In the genomic region with DNA sequence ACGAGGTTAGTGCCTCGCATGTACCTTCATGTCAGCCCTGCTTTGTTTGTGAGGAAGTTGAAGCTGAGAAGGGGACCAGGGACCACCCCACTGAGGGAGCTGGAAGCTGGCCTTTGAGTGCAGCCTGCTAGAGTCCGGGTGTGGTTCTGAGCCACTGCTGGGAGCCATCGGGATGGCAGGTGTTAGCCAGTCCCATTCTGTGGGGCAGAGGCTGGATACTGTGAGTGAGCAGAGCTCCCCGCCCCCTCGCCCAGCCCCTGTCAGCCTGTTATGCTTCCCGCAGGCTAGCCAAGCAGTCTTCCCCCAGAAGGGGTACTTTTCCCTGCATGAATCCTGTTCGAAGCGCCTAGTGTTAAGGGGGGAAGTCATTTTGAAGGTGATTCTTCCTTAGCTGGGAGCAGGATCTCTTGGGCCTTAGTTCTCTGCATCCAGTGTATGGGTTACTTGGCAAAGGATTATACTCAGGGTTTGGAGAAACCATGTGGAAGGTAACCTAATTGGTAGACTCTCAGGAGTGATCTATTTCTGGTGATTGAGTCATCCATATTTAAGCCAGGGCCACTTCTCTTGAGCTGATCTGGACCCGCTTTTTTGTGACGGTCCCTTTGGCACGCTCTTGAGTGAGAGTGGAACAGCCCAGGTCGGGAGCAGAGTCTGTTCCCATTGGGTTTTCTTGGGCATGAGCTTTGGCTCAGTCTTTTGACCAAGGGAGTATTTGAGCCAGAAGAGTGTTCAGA, we compare ENCODE assay signal across 11 cellular contexts. TPM values are rescaled to one million over a fixed set of nuclear protein-coding genes. Genes with fewer than 3 reads are reported as not detected.
A peak's percentile ranks its signal among the peaks of the same experiment; 100 is the strongest.
DNase-seq lines count a peak whose midpoint lies in the region; ATAC-seq, FAIRE-seq and TF ChIP-seq lines count a peak whose summit lies in the region.
"Had no signal": no experiment of that assay in that cellular context is flagged by ENCODE, and none has a peak within 500 bp of the region (broad histone marks: within the 10 kb centered on the region; RNA-seq: fewer than 3 reads in every experiment).

No MANE protein-coding gene starts in this region.

- H3K9ac ChIP-seq in mammary epithelial cell (ENCODE audit: insufficient read depth, low read length), result no peak overlapping the region
- peak overlapping the region in 2 of 3 donors; percentile 55 to 71 for H3K9ac ChIP-seq in skeletal muscle tissue (ENCODE audit: low read depth in 1 of 3, low read length in 3 of 3)

- CTCF ChIA-PET in mammary epithelial cell (lab: Charles Lee; ENCODE audit: low non-redundant PET), result no interaction called here

- 79% methylated on average over 13 of the region's 13 CpGs for WGBS in mammary epithelial cell (ENCODE audit: low coverage, missing lambda C conversion rate)
- 86 to 89% methylated on average over 13 of the region's 13 CpGs for WGBS in pancreas, 2 donors

- no TSS peak for BruUV-seq in mammary epithelial cell (replicated peaks; lab: Mats Ljungman, UMichigan)

- H3K36me3 ChIP-seq in mammary epithelial cell (ENCODE audit: insufficient read depth, low read length), result peaks cover 7% of the 10 kb centered on the region
- peaks cover 13 to 36% (median 16%) of the 10 kb centered on the region in 3 donors for H3K36me3 ChIP-seq in skeletal muscle tissue (ENCODE audit: control insufficient read depth in 3 of 3, insufficient read depth in 3 of 3, low read length in 3 of 3)
- H3K36me3 ChIP-seq in pancreas, result peaks cover 0 to 8% (median 0%) of the 10 kb centered on the region in 3 donors

- dilution Hi-C loops in mammary epithelial cell (cut with HindIII; ENCODE audit: low sequenced_read_pairs), result loop anchor here (25.0 kb wide), 1 partner anchor 653 kb away; no protein-coding TSS in a partner anchor

- no peak overlapping the region for H3K4me2 ChIP-seq in mammary epithelial cell (ENCODE audit: insufficient read depth, low read depth, low read length)

- intact Hi-C loops in mammary epithelial cell (cut with micrococcal nuclease) (no loop called here), pancreas (cut with DNase I) (no loop called here)

- H3K9me3 ChIP-seq in mammary epithelial cell (replicated peaks; ENCODE audit: insufficient read depth, low read length) (no peaks in the 10 kb centered on the region), skeletal muscle tissue (ENCODE audit: control insufficient read depth in 3 of 3, low read length in 3 of 3) (no peaks in the 10 kb centered on the region), pancreas (no peaks in the 10 kb centered on the region)

- no peak for ATAC-seq in GM21737 (IDR thresholded peaks at IDR 0.05; ENCODE audit: unreplicated experiment)
- no peak for ATAC-seq in GM18519 (IDR thresholded peaks at IDR 0.05; ENCODE audit: low FRiP score, unreplicated experiment)
- ATAC-seq in pancreas, result no peak

- no peaks in the 10 kb centered on the region for H4K20me1 ChIP-seq in mammary epithelial cell (ENCODE audit: insufficient read depth, low read length)

- peaks cover 60% of the 10 kb centered on the region for H3K79me2 ChIP-seq in mammary epithelial cell (ENCODE audit: insufficient read depth, low read length)

- no peak for FAIRE-seq in pancreas (lab: Jason Lieb, UNC)
- FAIRE-seq: D721Med, TTC549 had no signal

- in situ Hi-C loops in mammary epithelial cell (cut with MboI; ENCODE audit: low sequenced_read_pairs in 2 of 2), result loop anchor here in 1 of 2 donors (25.0 kb wide), 1 partner anchor 878 kb away; the partner anchor contains the start of gene VEZF1

- peak overlapping the region; percentile 82 for H3K27ac ChIP-seq in mammary epithelial cell (ENCODE audit: insufficient read depth, low read depth, low read length)
- H3K27ac ChIP-seq in layer of hippocampus (ENCODE audit: low read depth, low read length), result peak overlapping the region; percentile 44
- peak overlapping the region; percentile 93 for H3K27ac ChIP-seq in skeletal muscle tissue (ENCODE audit: low read depth, low read length)
- H3K27ac ChIP-seq in pancreas, result no peak overlapping the region

- H3K4me3 ChIP-seq in mammary epithelial cell (replicated peaks in 1 of 3; ENCODE audit: insufficient read depth in 1 of 3, low read depth in 2 of 3, low read length in 3 of 3), result no peak overlapping the region
- H3K4me3 ChIP-seq in skeletal muscle tissue (ENCODE audit: low read length in 3 of 3), result peak overlapping the region in 2 of 3 donors; percentile 41 to 52
- H3K4me3 ChIP-seq in pancreas, result no peak overlapping the region

- peak; percentile 28 for DNase-seq in NCI-H2227 treated with DMSO at 0.1 percent for 48 hours (lab: John Stamatoyannopoulos, UW)
- no peak for DNase-seq in mammary epithelial cell
- DNase-seq in medulla oblongata (ENCODE audit: extremely low spot score), result no peak
- no peak for DNase-seq in pancreas
- DNase-seq: NCI-H524 had no signal

- H3K27me3 ChIP-seq in mammary epithelial cell (ENCODE audit: insufficient read depth, low read length) (no peaks in the 10 kb centered on the region), layer of hippocampus (ENCODE audit: control insufficient read depth, insufficient read depth, low read length) (no peaks in the 10 kb centered on the region), skeletal muscle tissue (ENCODE audit: control insufficient read depth in 3 of 3, insufficient read depth in 3 of 3, low read length in 3 of 3) (no peaks in the 10 kb centered on the region), pancreas (no peaks in the 10 kb centered on the region)

- peaks cover 54% of the 10 kb centered on the region for H3K4me1 ChIP-seq in mammary epithelial cell (ENCODE audit: insufficient read depth, low read length)
- peaks cover 61 to 84% (median 74%) of the 10 kb centered on the region in 3 donors for H3K4me1 ChIP-seq in skeletal muscle tissue (ENCODE audit: control insufficient read depth in 3 of 3, insufficient read depth in 3 of 3, low read length in 3 of 3)
- H3K4me1 ChIP-seq in pancreas, result no peaks in the 10 kb centered on the region

- TF ChIP-seq CTCF in mammary epithelial cell (conservative IDR thresholded peaks at IDR 0.05 in 1 of 2, IDR thresholded peaks at IDR 0.05 in 1 of 2; ENCODE audit: extremely low read depth in 1 of 2, insufficient read depth in 1 of 2, low read depth in 1 of 2, low read length in 2 of 2) (no peak), pancreas (IDR thresholded peaks at IDR 0.05) (no peak)

- no peak overlapping the region for H2AFZ ChIP-seq in mammary epithelial cell (ENCODE audit: low read depth, low read length)

RNA-seq across cellular contexts. Expression of gene AKAP1, which starts 23.8 kb away (rescaled TPM):
- total RNA-seq in mammary epithelial cell, result 10 to 100 TPM; 31.3 to 33.7 TPM
- polyA plus RNA-seq in mammary epithelial cell, result 43.5 TPM
- 157 TPM for polyA minus RNA-seq in mammary epithelial cell
- 63.7 TPM for total RNA-seq in skeletal muscle tissue
- 10 to 100 TPM; 13.9 to 23.8 (median 18.0) TPM for total RNA-seq in pancreas
- polyA plus RNA-seq in pancreas, result 10 to 100 TPM in 1 of 2 donors, 1 to 10 TPM in 1; 9.8 to 12.8 TPM

Comparison
In these comparisons a context has a peak if more than half of its experiments do, and no peak if none do; other contexts are left out.
1. H3K27ac ChIP-seq: peak in mammary epithelial cell (single experiment), layer of hippocampus (single experiment) and skeletal muscle tissue (single experiment); none in pancreas (0 of 4).
2. H3K4me3 ChIP-seq: peak in skeletal muscle tissue (2 of 3); none in mammary epithelial cell (0 of 3) and pancreas (0 of 4).